Comparison of ENCODE assay signal across 8 cellular contexts in the genomic region with DNA sequence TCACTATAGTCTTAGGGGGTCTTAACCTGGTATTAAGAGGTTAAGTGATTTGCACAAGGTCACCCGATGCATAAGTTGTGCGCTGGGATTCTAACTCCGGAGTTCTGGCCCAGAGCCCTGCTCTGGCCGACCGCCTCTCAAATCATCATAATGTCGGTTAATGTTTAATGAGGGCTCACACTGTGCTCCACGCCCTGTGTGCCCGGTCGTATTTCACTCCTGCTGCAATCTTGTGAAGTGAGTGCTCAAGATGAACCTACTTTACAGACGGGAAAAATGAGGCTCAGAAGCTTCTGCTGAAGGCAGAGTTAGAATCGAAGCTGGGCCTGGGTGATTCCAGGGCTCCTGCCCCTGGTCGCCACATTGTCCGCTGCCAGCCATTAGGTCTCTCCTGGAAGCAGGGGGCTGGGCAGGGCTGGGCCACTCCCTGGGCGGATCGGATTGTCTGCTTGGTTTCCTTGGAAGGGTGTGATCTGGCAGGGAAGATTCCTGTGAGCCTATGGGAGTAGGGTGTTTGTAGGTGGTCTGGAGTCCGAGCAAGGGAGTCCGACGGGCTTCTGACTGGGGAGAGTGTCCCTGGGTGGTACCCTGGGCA. TPM values are rescaled to one million over a fixed set of nuclear protein-coding genes. Genes with fewer than 3 reads are reported as not detected.
DNase-seq lines count a peak whose midpoint lies in the region; ATAC-seq and TF ChIP-seq lines count a peak whose summit lies in the region.

No MANE protein-coding gene starts in this region.

- intact Hi-C loops in natural killer cell (cut with micrococcal nuclease): no loop called here

- no peaks in the 10 kb centered on the region for H3K36me3 Mint-ChIP-seq in natural killer cell

- ATAC-seq in natural killer cell (no peak), HG02973 (IDR thresholded peaks at IDR 0.05; ENCODE audit: unreplicated experiment) (no peak), GM19452 (IDR thresholded peaks at IDR 0.05; ENCODE audit: unreplicated experiment) (no peak)

- no peaks in the 10 kb centered on the region for H3K27me3 Mint-ChIP-seq in natural killer cell (ENCODE audit: low read depth in 2 of 2)

- no peak for TF ChIP-seq CTCF in natural killer cell (IDR thresholded peaks at IDR 0.05)

- H3K36me3 ChIP-seq in effector memory CD4-positive, alpha-beta T cell (ENCODE audit: control insufficient read depth, insufficient read depth, low read length): no peaks in the 10 kb centered on the region

- peak overlapping the region; percentile 94 for H3K27ac ChIP-seq in effector memory CD4-positive, alpha-beta T cell (ENCODE audit: insufficient read depth, low read length, poor library complexity, severe bottlenecking)

- no peaks in the 10 kb centered on the region for H3K9me3 ChIP-seq in effector memory CD4-positive, alpha-beta T cell (ENCODE audit: control insufficient read depth, low read length)

- peak overlapping the region; percentile 98 for H3K4me3 Mint-ChIP-seq in natural killer cell

- no peaks in the 10 kb centered on the region for H3K9me3 Mint-ChIP-seq in natural killer cell

- H3K4me1 ChIP-seq in effector memory CD4-positive, alpha-beta T cell (ENCODE audit: control insufficient read depth, insufficient read depth, low read length, poor library complexity, severe bottlenecking): peaks cover 10% of the 10 kb centered on the region

- no peaks in the 10 kb centered on the region for H3K27me3 ChIP-seq in effector memory CD4-positive, alpha-beta T cell (replicated peaks; ENCODE audit: control insufficient read depth, insufficient read depth, low read length, poor library complexity, severe bottlenecking)

- no peak overlapping the region for H3K4me3 ChIP-seq in effector memory CD4-positive, alpha-beta T cell (ENCODE audit: insufficient read depth, low read depth, low read length, poor library complexity, severe bottlenecking)

- DNase-seq in ELR (ENCODE audit: low read depth) (peak; percentile 24), NCI-H69 (lab: John Stamatoyannopoulos, UW) (peak; percentile 78), natural killer cell (no peak), DMS79 (lab: John Stamatoyannopoulos, UW) (no peak), GOT3 (lab: John Stamatoyannopoulos, UW) (no peak)
- no peak for DNase-seq in effector memory CD4-positive, alpha-beta T cell

- peak overlapping the region; percentile 95 to 100 for H3K27ac Mint-ChIP-seq in natural killer cell

- peaks cover 20 to 40% of the 10 kb centered on the region in 2 donors for H3K4me1 Mint-ChIP-seq in natural killer cell

RNA-seq across cellular contexts. Expression of a gene that starts 1.1 kb away (rescaled TPM):
- total RNA-seq in natural killer cell: 10 to 100 TPM in 2 of 3 donors, 1 to 10 TPM in 1; 6.7 to 13.4 (median 11.8) TPM

RNA-seq across cellular contexts. Expression of a gene that starts 42.5 kb away (rescaled TPM):
- total RNA-seq in natural killer cell: not detected

Comparison
In these comparisons a context has a peak if more than half of its experiments do, and no peak if none do; other contexts are left out.
1. DNase-seq: peak in ELR (single experiment) and NCI-H69 (single experiment); none in effector memory CD4-positive, alpha-beta T cell (0 of 3), natural killer cell (single experiment), DMS79 (single experiment) and GOT3 (single experiment).